1 cellular context compared by ENCODE assay signal in genomic region chr6:108364470-108364869, GRCh38.
TF ChIP-seq lines count a peak whose summit lies in the region.

No MANE protein-coding gene starts in this region.

TF ChIP-seq in HepG2, 621 proteins besides CTCF, POLR2A, EP300 and RAD21 (continued from another document):
- no peak for TF ChIP-seq FOXC1 (CRISPR knock-in tag; IDR thresholded peaks at IDR 0.05; ENCODE audit: borderline replicate concordance)
- TF ChIP-seq ZMYM2 (CRISPR knock-in tag; IDR thresholded peaks at IDR 0.05), result no peak
- no peak for TF ChIP-seq DNMT1 (CRISPR knock-in tag; IDR thresholded peaks at IDR 0.05)
- TF ChIP-seq LRRFIP1 (CRISPR knock-in tag; conservative IDR thresholded peaks at IDR 0.05), result no peak
- no peak for TF ChIP-seq ZNF460 (CRISPR knock-in tag; IDR thresholded peaks at IDR 0.05; ENCODE audit: borderline replicate concordance)
- TF ChIP-seq PRDM10 (CRISPR knock-in tag; IDR thresholded peaks at IDR 0.05; ENCODE audit: low read depth), result no peak
